26 cellular contexts compared by ENCODE assay signal in genomic region chr11:116386118-116386699, GRCh38.
"Had no signal": no experiment of that assay in that cellular context is flagged by ENCODE, and none has a peak within 500 bp of the region (broad histone marks: within the 10 kb centered on the region; RNA-seq: fewer than 3 reads in every experiment).

No MANE protein-coding gene starts in this region.

- H3K4me3 Mint-ChIP-seq: activated CD4-positive, alpha-beta T cell treated with anti-CD3 and anti-CD28 coated beads, Interleukin-2, amount 10 ng/mL, durations not matched to agents 7 days and 5 days; activated CD8-positive, alpha-beta memory T cell treated with anti-CD3 and anti-CD28 coated beads, Interleukin-2, amount 10 ng/mL, durations not matched to agents 7 days and 5 days; activated CD8-positive, alpha-beta T cell treated with anti-CD3 and anti-CD28 coated beads for 36 hours; activated naive CD4-positive, alpha-beta T cell treated with anti-CD3 and anti-CD28 coated beads, Interleukin-2, amount 50 U/mL, for 24 hours; memory B cell; nephron had no signal

- H3K9me3 ChIP-seq: body of pancreas, esophagus squamous epithelium, gastroesophageal sphincter, neutrophil, ovary, prostate gland, upper lobe of left lung had no signal

- FAIRE-seq: islet of Langerhans had no signal

- H3K4me3 ChIP-seq: body of pancreas, esophagus squamous epithelium, gastroesophageal sphincter, ovary, prostate gland, upper lobe of left lung had no signal

- H3K4me1 ChIP-seq: body of pancreas, esophagus squamous epithelium, gastroesophageal sphincter, prostate gland, upper lobe of left lung had no signal

- H3K9me3 Mint-ChIP-seq: activated CD4-positive, alpha-beta T cell treated with anti-CD3 and anti-CD28 coated beads, Interleukin-2, amount 10 ng/mL, durations not matched to agents 7 days and 5 days; activated CD8-positive, alpha-beta T cell treated with anti-CD3 and anti-CD28 coated beads for 36 hours; memory B cell; nephron had no signal

- H3K27ac ChIP-seq: body of pancreas, esophagus squamous epithelium, gastroesophageal sphincter, neutrophil, ovary, prostate gland, upper lobe of left lung had no signal

- H3K36me3 ChIP-seq: esophagus squamous epithelium, gastroesophageal sphincter, neutrophil, ovary, prostate gland, upper lobe of left lung had no signal

- H3K27me3 ChIP-seq: body of pancreas, gastroesophageal sphincter, neutrophil, ovary, upper lobe of left lung had no signal

- H3K27ac Mint-ChIP-seq: activated CD4-positive, alpha-beta T cell treated with anti-CD3 and anti-CD28 coated beads, Interleukin-2, amount 10 ng/mL, durations not matched to agents 7 days and 5 days; activated CD8-positive, alpha-beta memory T cell treated with anti-CD3 and anti-CD28 coated beads, Interleukin-2, amount 10 ng/mL, durations not matched to agents 7 days and 5 days; activated CD8-positive, alpha-beta T cell treated with anti-CD3 and anti-CD28 coated beads for 36 hours; activated naive CD4-positive, alpha-beta T cell treated with anti-CD3 and anti-CD28 coated beads, Interleukin-2, amount 50 U/mL, for 24 hours; memory B cell; nephron had no signal

- H3K4me1 Mint-ChIP-seq: activated CD4-positive, alpha-beta T cell treated with anti-CD3 and anti-CD28 coated beads, Interleukin-2, amount 10 ng/mL, durations not matched to agents 7 days and 5 days; activated CD8-positive, alpha-beta memory T cell treated with anti-CD3 and anti-CD28 coated beads, Interleukin-2, amount 10 ng/mL, durations not matched to agents 7 days and 5 days; activated naive CD4-positive, alpha-beta T cell treated with anti-CD3 and anti-CD28 coated beads, Interleukin-2, amount 50 U/mL, for 24 hours had no signal

- H3K36me3 Mint-ChIP-seq: activated CD8-positive, alpha-beta memory T cell treated with anti-CD3 and anti-CD28 coated beads, Interleukin-2, amount 10 ng/mL, durations not matched to agents 7 days and 5 days; activated naive CD4-positive, alpha-beta T cell treated with anti-CD3 and anti-CD28 coated beads, Interleukin-2, amount 50 U/mL, for 24 hours had no signal

- DNase-seq: activated CD4-positive, alpha-beta T cell treated with anti-CD3 and anti-CD28 coated beads, Interleukin-2, amount 10 ng/mL, durations not matched to agents 7 days and 5 days; activated CD4-positive, CD25-positive, alpha-beta regulatory T cell treated with anti-CD3 and anti-CD28 coated beads, Interleukin-2, amount 50 U/mL, for 72 hours; activated CD8-positive, alpha-beta memory T cell treated with anti-CD3 and anti-CD28 coated beads, Interleukin-2, amount 10 ng/mL, durations not matched to agents 7 days and 5 days; activated CD8-positive, alpha-beta T cell treated with anti-CD3 and anti-CD28 coated beads for 36 hours; activated gamma-delta T cell; activated T-cell treated with anti-CD3 and anti-CD28 coated beads for 4 hours; anterior cingulate cortex; body of pancreas; effector memory CD4-positive, alpha-beta T cell; esophagus squamous epithelium; head of caudate nucleus; hypothalamus; left cardiac atrium; ovary; stimulated activated CD4-positive, alpha-beta T cell treated with anti-CD3 and anti-CD28 coated beads, Interleukin-4, amount 100 ng/mL, for 24 hours; stimulated activated naive CD8-positive, alpha-beta T cell treated with anti-CD3 and anti-CD28 coated beads, Interleukin-15, Interleukin-2, amounts not matched to agents 100 U/mL and 50 U/mL, for 24 hours; T-helper 1 cell; T-helper 9 cell had no signal

- H3K27me3 Mint-ChIP-seq: activated CD4-positive, alpha-beta T cell treated with anti-CD3 and anti-CD28 coated beads, Interleukin-2, amount 10 ng/mL, durations not matched to agents 7 days and 5 days; activated CD8-positive, alpha-beta memory T cell treated with anti-CD3 and anti-CD28 coated beads, Interleukin-2, amount 10 ng/mL, durations not matched to agents 7 days and 5 days; activated CD8-positive, alpha-beta T cell treated with anti-CD3 and anti-CD28 coated beads for 36 hours; activated naive CD4-positive, alpha-beta T cell treated with anti-CD3 and anti-CD28 coated beads, Interleukin-2, amount 50 U/mL, for 24 hours had no signal
